In genomic region chr6:30722280-30723112, GRCh38 we compare ENCODE assay signal across 8 cellular contexts. TPM values are rescaled to one million over a fixed set of nuclear protein-coding genes. Genes with fewer than 3 reads are reported as not detected.
DNase-seq lines count a peak whose midpoint lies in the region; ATAC-seq lines count a peak whose summit lies in the region.

No MANE protein-coding gene starts in this region.

- peaks cover 46 to 54% of the 10 kb centered on the region in 2 donors for H3K4me1 Mint-ChIP-seq in natural killer cell treated with Interleukin-12 subunit alpha and Interleukin-12 subunit beta and Interleukin-15 and Interleukin-18, amount 100 ng/mL, for 72 hours (ENCODE audit: low read depth in 2 of 2)
- H3K4me1 Mint-ChIP-seq in stimulated activated naive CD8-positive, alpha-beta T cell treated with anti-CD3 and anti-CD28 coated beads, Interleukin-15, amount 100 ng/mL, for 72 hours, result peaks cover 65% of the 10 kb centered on the region

- ATAC-seq in natural killer cell treated with Interleukin-12 subunit alpha and Interleukin-12 subunit beta and Interleukin-15 and Interleukin-18, amount 100 ng/mL, for 72 hours, result no peak
- no peak for ATAC-seq in stimulated activated naive CD8-positive, alpha-beta T cell treated with anti-CD3 and anti-CD28 coated beads, Interleukin-15, amount 100 ng/mL, for 72 hours
- ATAC-seq in GM19463 (IDR thresholded peaks at IDR 0.05; ENCODE audit: unreplicated experiment), result no peak

- DNase-seq in DMS153 (lab: John Stamatoyannopoulos, UW), result peak; percentile 73
- peak; percentile 94 for DNase-seq in KBM-7
- peak; percentile 80 for DNase-seq in RKO (ENCODE audit: low spot score)
- peak; percentile 80 for DNase-seq in activated T-helper 9 cell treated with anti-CD3 and anti-CD28 coated beads, Interleukin-2, amount 50 U/mL, for 16 hours (ENCODE audit: low read depth)
- peak; percentile 79 for DNase-seq in fibroblast of peridontal ligament (ENCODE audit: extremely low read depth)
- peak; percentile 83 for DNase-seq in natural killer cell treated with Interleukin-12 subunit alpha and Interleukin-12 subunit beta and Interleukin-15 and Interleukin-18, amount 100 ng/mL, for 72 hours (ENCODE audit: low spot score)
- DNase-seq in stimulated activated naive CD8-positive, alpha-beta T cell treated with anti-CD3 and anti-CD28 coated beads, Interleukin-15, amount 100 ng/mL, for 72 hours, result peak; percentile 80 to 81

- H3K27me3 Mint-ChIP-seq in natural killer cell treated with Interleukin-12 subunit alpha and Interleukin-12 subunit beta and Interleukin-15 and Interleukin-18, amount 100 ng/mL, for 72 hours, result no peaks in the 10 kb centered on the region
- no peaks in the 10 kb centered on the region for H3K27me3 Mint-ChIP-seq in stimulated activated naive CD8-positive, alpha-beta T cell treated with anti-CD3 and anti-CD28 coated beads, Interleukin-15, amount 100 ng/mL, for 72 hours

- peaks cover 50% of the 10 kb centered on the region for H3K36me3 Mint-ChIP-seq in natural killer cell treated with Interleukin-12 subunit alpha and Interleukin-12 subunit beta and Interleukin-15 and Interleukin-18, amount 100 ng/mL, for 72 hours

- peak overlapping the region; percentile 92 for H3K4me3 Mint-ChIP-seq in natural killer cell treated with Interleukin-12 subunit alpha and Interleukin-12 subunit beta and Interleukin-15 and Interleukin-18, amount 100 ng/mL, for 72 hours
- peak overlapping the region; percentile 88 for H3K4me3 Mint-ChIP-seq in stimulated activated naive CD8-positive, alpha-beta T cell treated with anti-CD3 and anti-CD28 coated beads, Interleukin-15, amount 100 ng/mL, for 72 hours

- H3K9me3 Mint-ChIP-seq in natural killer cell treated with Interleukin-12 subunit alpha and Interleukin-12 subunit beta and Interleukin-15 and Interleukin-18, amount 100 ng/mL, for 72 hours, result no peaks in the 10 kb centered on the region
- H3K9me3 Mint-ChIP-seq in stimulated activated naive CD8-positive, alpha-beta T cell treated with anti-CD3 and anti-CD28 coated beads, Interleukin-15, amount 100 ng/mL, for 72 hours, result no peaks in the 10 kb centered on the region

- in situ Hi-C loops in KBM-7 (cut with MboI; ENCODE audit: low pct_unique_long_range_greater_than_20kb, low sequenced_read_pairs), result loop anchor here (10.0 kb wide), 1 partner anchor 48 kb away; the partner anchor contains the start of gene DHX16

- peak overlapping the region; percentile 91 to 98 for H3K27ac Mint-ChIP-seq in natural killer cell treated with Interleukin-12 subunit alpha and Interleukin-12 subunit beta and Interleukin-15 and Interleukin-18, amount 100 ng/mL, for 72 hours
- H3K27ac Mint-ChIP-seq in stimulated activated naive CD8-positive, alpha-beta T cell treated with anti-CD3 and anti-CD28 coated beads, Interleukin-15, amount 100 ng/mL, for 72 hours, result peak overlapping the region; percentile 79 to 99

RNA-seq across cellular contexts. Expression of gene TUBB, which starts 2.3 kb away (rescaled TPM):
- total RNA-seq in natural killer cell treated with Interleukin-12 subunit alpha and Interleukin-12 subunit beta and Interleukin-15 and Interleukin-18, amount 100 ng/mL, for 72 hours, result 1,000 to 10,000 TPM in 1 of 2 donors, 100 to 1,000 TPM in 1; 938 to 1,043 TPM

RNA-seq across cellular contexts. Expression of gene MDC1, which starts 5.4 kb away (rescaled TPM):
- total RNA-seq in natural killer cell treated with Interleukin-12 subunit alpha and Interleukin-12 subunit beta and Interleukin-15 and Interleukin-18, amount 100 ng/mL, for 72 hours, result 100 to 1,000 TPM in 1 of 2 donors, 10 to 100 TPM in 1; 64.1 to 118 TPM

RNA-seq across cellular contexts. Expression of gene FLOT1, which starts 20.0 kb away (rescaled TPM):
- 100 to 1,000 TPM; 219 to 319 TPM for total RNA-seq in natural killer cell treated with Interleukin-12 subunit alpha and Interleukin-12 subunit beta and Interleukin-15 and Interleukin-18, amount 100 ng/mL, for 72 hours

RNA-seq across cellular contexts. Expression of gene IER3, which starts 21.9 kb away (rescaled TPM):
- 100 to 1,000 TPM; 128 to 346 TPM for total RNA-seq in natural killer cell treated with Interleukin-12 subunit alpha and Interleukin-12 subunit beta and Interleukin-15 and Interleukin-18, amount 100 ng/mL, for 72 hours

RNA-seq across cellular contexts. Expression of gene NRM, which starts 31.7 kb away (rescaled TPM):
- 10 to 100 TPM; 11.7 to 24.2 TPM for total RNA-seq in natural killer cell treated with Interleukin-12 subunit alpha and Interleukin-12 subunit beta and Interleukin-15 and Interleukin-18, amount 100 ng/mL, for 72 hours
